ENCODE assay signal across 27 cellular contexts in the genomic region with DNA sequence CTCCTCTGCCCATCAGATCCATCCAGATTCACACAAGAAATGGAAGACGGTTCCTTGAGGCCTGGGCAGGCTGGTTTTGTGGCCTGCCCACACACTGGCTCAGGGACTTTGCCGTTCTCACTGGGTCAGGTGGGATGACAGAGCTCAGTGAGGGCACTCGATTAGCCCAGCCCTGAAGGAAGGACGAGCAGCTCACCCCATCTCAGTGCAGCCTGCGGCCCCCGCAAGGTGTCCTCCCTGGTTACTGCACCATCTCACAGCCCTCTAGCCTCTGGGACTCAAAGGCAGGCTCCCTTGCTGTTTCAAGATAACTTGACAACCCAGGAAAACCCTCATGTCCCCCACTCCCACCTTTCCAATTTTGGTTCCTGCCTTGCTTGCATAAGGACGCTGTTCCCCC. TPM values are rescaled to one million over a fixed set of nuclear protein-coding genes. Genes with fewer than 3 reads are reported as not detected.
DNase-seq lines count a peak whose midpoint lies in the region; ATAC-seq and TF ChIP-seq lines count a peak whose summit lies in the region.
"Had no signal": no experiment of that assay in that cellular context is flagged by ENCODE, and none has a peak within 500 bp of the region (broad histone marks: within the 10 kb centered on the region; RNA-seq: fewer than 3 reads in every experiment).

No MANE protein-coding gene starts in this region.

- DNase-seq in left ventricle myocardium superior: peak; percentile 7
- DNase-seq in right atrium auricular region (ENCODE audit: low spot score): no peak
- no peak for DNase-seq in glutamatergic neuron
- DNase-seq in natural killer cell treated with Interleukin-12 subunit alpha and Interleukin-12 subunit beta and Interleukin-15 and Interleukin-18, amount 100 ng/mL, for 72 hours (ENCODE audit: low spot score): peak; percentile 35
- DNase-seq in NCI-H1417 (lab: John Stamatoyannopoulos, UW): no peak
- DNase-seq in tibial nerve (ENCODE audit: low spot score in 2 of 2): no peak
- DNase-seq: 8988T; ACHN; CD4-positive, CD25-positive, alpha-beta regulatory T cell; DMS153; DND-41; Karpas-422; NCI-H1092 treated with DMSO at 0.1 percent for 48 hours; NCI-H1436 treated with DMSO at 0.1 percent for 48 hours; NCI-H1930; NCI-H2107; NCI-H526; NCI-H82; PC-9; SHP77 had no signal

- peak overlapping the region; percentile 34 for H3K27ac Mint-ChIP-seq in glutamatergic neuron (ENCODE audit: unreplicated experiment)
- H3K27ac Mint-ChIP-seq in natural killer cell treated with Interleukin-12 subunit alpha and Interleukin-12 subunit beta and Interleukin-15 and Interleukin-18, amount 100 ng/mL, for 72 hours: no peak overlapping the region

- H3K4me3 ChIP-seq in right atrium auricular region: no peak overlapping the region
- no peak overlapping the region for H3K4me3 ChIP-seq in tibial nerve
- H3K4me3 ChIP-seq: PC-9 had no signal

- H3K4me1 ChIP-seq in right atrium auricular region (peaks cover 0 to 21% of the 10 kb centered on the region in 2 donors), tibial nerve (peaks cover 0 to 56% (median 14%) of the 10 kb centered on the region in 4 donors)

- intact Hi-C loops in left ventricle myocardium superior (cut with micrococcal nuclease): no loop called here

- H3K27me3 Mint-ChIP-seq in glutamatergic neuron (ENCODE audit: unreplicated experiment): peaks cover 1% of the 10 kb centered on the region
- H3K27me3 Mint-ChIP-seq in natural killer cell treated with Interleukin-12 subunit alpha and Interleukin-12 subunit beta and Interleukin-15 and Interleukin-18, amount 100 ng/mL, for 72 hours: peaks cover 0 to 2% of the 10 kb centered on the region in 2 donors

- TF ChIP-seq EP300 in tibial nerve (IDR thresholded peaks at IDR 0.05): no peak

- H3K4me1 Mint-ChIP-seq in glutamatergic neuron (ENCODE audit: low read depth, unreplicated experiment): no peaks in the 10 kb centered on the region
- no peaks in the 10 kb centered on the region for H3K4me1 Mint-ChIP-seq in natural killer cell treated with Interleukin-12 subunit alpha and Interleukin-12 subunit beta and Interleukin-15 and Interleukin-18, amount 100 ng/mL, for 72 hours (ENCODE audit: low read depth in 2 of 2)

- H3K27ac ChIP-seq in right atrium auricular region (no peak overlapping the region), tibial nerve (no peak overlapping the region)
- H3K27ac ChIP-seq: HL-60, PC-9, RWPE1 had no signal

- ATAC-seq in left ventricle myocardium superior (no peak), GM21737 (IDR thresholded peaks at IDR 0.05; ENCODE audit: unreplicated experiment) (no peak), HG03039 (IDR thresholded peaks at IDR 0.05; ENCODE audit: unreplicated experiment) (no peak)
- no peak for ATAC-seq in natural killer cell treated with Interleukin-12 subunit alpha and Interleukin-12 subunit beta and Interleukin-15 and Interleukin-18, amount 100 ng/mL, for 72 hours
- ATAC-seq: HCT116 had no signal

- peaks cover 5% of the 10 kb centered on the region for H3K9me3 Mint-ChIP-seq in glutamatergic neuron (ENCODE audit: unreplicated experiment)
- H3K9me3 Mint-ChIP-seq in natural killer cell treated with Interleukin-12 subunit alpha and Interleukin-12 subunit beta and Interleukin-15 and Interleukin-18, amount 100 ng/mL, for 72 hours: no peaks in the 10 kb centered on the region
- H3K9me3 Mint-ChIP-seq: CD4-positive, CD25-positive, alpha-beta regulatory T cell had no signal

- no peaks in the 10 kb centered on the region for H3K27me3 ChIP-seq in right atrium auricular region
- peaks cover 0 to 24% of the 10 kb centered on the region in 2 donors for H3K27me3 ChIP-seq in tibial nerve

- H3K9me3 ChIP-seq in right atrium auricular region (no peaks in the 10 kb centered on the region), tibial nerve (no peaks in the 10 kb centered on the region)

- TF ChIP-seq POLR2A in tibial nerve (IDR thresholded peaks at IDR 0.05): no peak

- H3K36me3 ChIP-seq in right atrium auricular region (peaks cover 6% of the 10 kb centered on the region), tibial nerve (peaks cover 0 to 21% (median 0%) of the 10 kb centered on the region in 3 donors)

- WGBS in tibial nerve, 2 donors: 79 to 89% methylated on average over 7 of the region's 7 CpGs

- no peak overlapping the region for H3K4me3 Mint-ChIP-seq in glutamatergic neuron (ENCODE audit: unreplicated experiment)
- no peak overlapping the region for H3K4me3 Mint-ChIP-seq in natural killer cell treated with Interleukin-12 subunit alpha and Interleukin-12 subunit beta and Interleukin-15 and Interleukin-18, amount 100 ng/mL, for 72 hours

- H3K36me3 Mint-ChIP-seq in glutamatergic neuron (ENCODE audit: unreplicated experiment): no peaks in the 10 kb centered on the region
- H3K36me3 Mint-ChIP-seq in natural killer cell treated with Interleukin-12 subunit alpha and Interleukin-12 subunit beta and Interleukin-15 and Interleukin-18, amount 100 ng/mL, for 72 hours: no peaks in the 10 kb centered on the region
- H3K36me3 Mint-ChIP-seq: CD4-positive, CD25-positive, alpha-beta regulatory T cell had no signal

- TF ChIP-seq CTCF in right atrium auricular region (IDR thresholded peaks at IDR 0.05) (no peak), glutamatergic neuron (IDR thresholded peaks at IDR 0.05; ENCODE audit: partially characterized antibody, unreplicated experiment) (no peak), tibial nerve (IDR thresholded peaks at IDR 0.05) (no peak)

RNA-seq across cellular contexts. Expression of gene SLC16A8, which starts 4.2 kb away (rescaled TPM):
- total RNA-seq in left ventricle myocardium superior (not detected), right atrium auricular region (under 1 TPM in 1 of 2 donors, not detected in 1; 0.28 TPM), glutamatergic neuron (ENCODE audit: unreplicated experiment) (not detected), tibial nerve (1 to 10 TPM in 3 of 4 donors, under 1 TPM in 1; 0.98 to 1.8 (median 1.4) TPM)
- total RNA-seq in natural killer cell treated with Interleukin-12 subunit alpha and Interleukin-12 subunit beta and Interleukin-15 and Interleukin-18, amount 100 ng/mL, for 72 hours: under 1 TPM in 1 of 2 donors, not detected in 1; 0.50 TPM
- total RNA-seq: CD4-positive, CD25-positive, alpha-beta regulatory T cell; H4; PC-9; SK-MEL-5 had no signal

RNA-seq across cellular contexts. Expression of gene PICK1, which starts 22.6 kb away (rescaled TPM):
- 26.5 TPM for total RNA-seq in left ventricle myocardium superior
- total RNA-seq in right atrium auricular region: 10 to 100 TPM; 33.1 to 36.0 TPM
- total RNA-seq in glutamatergic neuron (ENCODE audit: unreplicated experiment): 44.8 TPM
- total RNA-seq in natural killer cell treated with Interleukin-12 subunit alpha and Interleukin-12 subunit beta and Interleukin-15 and Interleukin-18, amount 100 ng/mL, for 72 hours: 10 to 100 TPM; 14.8 to 18.8 TPM
- total RNA-seq in tibial nerve: 10 to 100 TPM; 32.1 to 49.8 (median 44.2) TPM

RNA-seq across cellular contexts. Expression of gene BAIAP2L2, which starts 30.7 kb away (rescaled TPM):
- 0.15 TPM for total RNA-seq in left ventricle myocardium superior
- total RNA-seq in right atrium auricular region: under 1 TPM in 1 of 2 donors, not detected in 1; 0.63 TPM
- total RNA-seq in glutamatergic neuron (ENCODE audit: unreplicated experiment): 28.6 TPM
- under 1 TPM; 0.40 to 0.84 TPM for total RNA-seq in natural killer cell treated with Interleukin-12 subunit alpha and Interleukin-12 subunit beta and Interleukin-15 and Interleukin-18, amount 100 ng/mL, for 72 hours
- total RNA-seq in tibial nerve: 1 to 10 TPM in 3 of 4 donors, not detected in 1; 1.3 to 2.7 (median 2.1) TPM
- total RNA-seq: H4 had no signal

Comparison
In these comparisons a context has a peak if more than half of its experiments do, and no peak if none do; other contexts are left out.
1. DNase-seq: peak in left ventricle myocardium superior (single experiment) and natural killer cell treated with Interleukin-12 subunit alpha and Interleukin-12 subunit beta and Interleukin-15 and Interleukin-18, amount 100 ng/mL, for 72 hours (single experiment); none in right atrium auricular region (single experiment), glutamatergic neuron (single experiment), NCI-H1417 (0 of 3) and tibial nerve (0 of 2).